Comparison of ENCODE assay signal across 14 cellular contexts in genomic region chr17:50205931-50206505, GRCh38. TPM values are rescaled to one million over a fixed set of nuclear protein-coding genes. Genes with fewer than 3 reads are reported as not detected.
DNase-seq lines count a peak whose midpoint lies in the region; ATAC-seq and TF ChIP-seq lines count a peak whose summit lies in the region.
"Had no signal": no experiment of that assay in that cellular context is flagged by ENCODE, and none has a peak within 500 bp of the region (broad histone marks: within the 10 kb centered on the region; RNA-seq: fewer than 3 reads in every experiment).

No MANE protein-coding gene starts in this region.

- H3K27ac ChIP-seq in skin epidermis, result peak overlapping the region in 19 of 21 experiments; percentile 27 to 95 (median 73)
- no peak overlapping the region for H3K27ac ChIP-seq in CD4-positive, alpha-beta memory T cell (ENCODE audit: low read depth, low read length)
- H3K27ac ChIP-seq: dorsolateral prefrontal cortex had no signal

- peaks cover 9% of the 10 kb centered on the region for H3K4me1 Mint-ChIP-seq in CD14-positive monocyte
- peaks cover 74% of the 10 kb centered on the region for H3K4me1 Mint-ChIP-seq in brain
- H3K4me1 Mint-ChIP-seq in CD4-positive, alpha-beta memory T cell, result peaks cover 1 to 5% (median 4%) of the 10 kb centered on the region in 4 donors
- peaks cover 3% of the 10 kb centered on the region for H3K4me1 Mint-ChIP-seq in activated CD8-positive, alpha-beta memory T cell treated with anti-CD3 and anti-CD28 coated beads, Interleukin-2, amount 10 ng/mL, durations not matched to agents 7 days and 5 days

- POLR2A ChIA-PET in CD4-positive, alpha-beta memory T cell (lab: Charles Lee; ENCODE audit: partially characterized antibody), result interaction anchor here (0.7 kb wide), 1 partner anchor 12 kb away, joined by 3 read pairs; no protein-coding TSS in a partner anchor

- no peaks in the 10 kb centered on the region for H3K9me3 ChIP-seq in CD4-positive, alpha-beta memory T cell (ENCODE audit: control insufficient read depth in 1 of 2, low read length in 2 of 2)
- H3K9me3 ChIP-seq: BE2C had no signal

- no peak overlapping the region for H3K4me3 Mint-ChIP-seq in CD14-positive monocyte
- H3K4me3 Mint-ChIP-seq in brain, result peak overlapping the region in 2 of 5 experiments; percentile 53 to 83
- H3K4me3 Mint-ChIP-seq in CD4-positive, alpha-beta memory T cell, result no peak overlapping the region
- H3K4me3 Mint-ChIP-seq in activated CD8-positive, alpha-beta memory T cell treated with anti-CD3 and anti-CD28 coated beads, Interleukin-2, amount 10 ng/mL, durations not matched to agents 7 days and 5 days, result no peak overlapping the region
- H3K4me3 Mint-ChIP-seq: activated B cell treated with CpG ODN at 0.5 μM for 24 hours had no signal

- peaks cover 0 to 5% (median 4%) of the 10 kb centered on the region in 7 donors for H3K9me3 Mint-ChIP-seq in CD14-positive monocyte
- H3K9me3 Mint-ChIP-seq in brain, result no peaks in the 10 kb centered on the region
- H3K9me3 Mint-ChIP-seq in CD4-positive, alpha-beta memory T cell, result peaks cover 0 to 1% (median 0%) of the 10 kb centered on the region in 8 donors
- no peaks in the 10 kb centered on the region for H3K9me3 Mint-ChIP-seq in activated CD8-positive, alpha-beta memory T cell treated with anti-CD3 and anti-CD28 coated beads, Interleukin-2, amount 10 ng/mL, durations not matched to agents 7 days and 5 days (ENCODE audit: low read depth)
- H3K9me3 Mint-ChIP-seq: activated B cell treated with CpG ODN at 0.5 μM for 24 hours had no signal

- no peaks in the 10 kb centered on the region for H3K36me3 ChIP-seq in CD4-positive, alpha-beta memory T cell (ENCODE audit: insufficient read depth, low read length)
- H3K36me3 ChIP-seq: BE2C had no signal

- peaks cover 3 to 7% of the 10 kb centered on the region in 2 donors for H3K36me3 Mint-ChIP-seq in CD14-positive monocyte
- H3K36me3 Mint-ChIP-seq in brain, result no peaks in the 10 kb centered on the region
- H3K36me3 Mint-ChIP-seq in CD4-positive, alpha-beta memory T cell, result no peaks in the 10 kb centered on the region
- H3K36me3 Mint-ChIP-seq in activated CD8-positive, alpha-beta memory T cell treated with anti-CD3 and anti-CD28 coated beads, Interleukin-2, amount 10 ng/mL, durations not matched to agents 7 days and 5 days, result no peaks in the 10 kb centered on the region
- H3K36me3 Mint-ChIP-seq: naive B cell had no signal

- CTCF ChIA-PET in CD4-positive, alpha-beta memory T cell (lab: Charles Lee; ENCODE audit: partially characterized antibody), result no interaction called here
- CTCF ChIA-PET in activated CD8-positive, alpha-beta memory T cell treated with anti-CD3 and anti-CD28 coated beads, Interleukin-2, amount 10 ng/mL, durations not matched to agents 7 days and 5 days (lab: Charles Lee), result interaction anchor here (1.1 to 7.7 kb wide), 5 partner anchors 9 to 92 kb away, joined by 3 to 244 read pairs (median 5); partner anchors contain the start of gene TMEM92

- no peak for TF ChIP-seq CTCF in CD14-positive monocyte (IDR thresholded peaks at IDR 0.05)
- TF ChIP-seq CTCF in brain (conservative IDR thresholded peaks at IDR 0.05), result no peak

- no peak overlapping the region for H3K4me3 ChIP-seq in skin epidermis
- no peak overlapping the region for H3K4me3 ChIP-seq in CD4-positive, alpha-beta memory T cell (ENCODE audit: low read length in 2 of 2)
- H3K4me3 ChIP-seq: dorsolateral prefrontal cortex had no signal

- H3K27me3 Mint-ChIP-seq in CD14-positive monocyte (ENCODE audit: low read depth in 3 of 3) (peaks cover 50 to 78% (median 60%) of the 10 kb centered on the region in 3 donors), brain (peaks cover 59% of the 10 kb centered on the region)
- peaks cover 48 to 65% of the 10 kb centered on the region in 2 donors for H3K27me3 Mint-ChIP-seq in CD4-positive, alpha-beta memory T cell
- peaks cover 78% of the 10 kb centered on the region for H3K27me3 Mint-ChIP-seq in activated CD8-positive, alpha-beta memory T cell treated with anti-CD3 and anti-CD28 coated beads, Interleukin-2, amount 10 ng/mL, durations not matched to agents 7 days and 5 days

- DNase-seq in CD14-positive monocyte (ENCODE audit: low spot score) (peak; percentile 14), mesenteric fat pad (ENCODE audit: low spot score) (peak; percentile 64), 8988T (no peak)
- no peak for DNase-seq in CD4-positive, alpha-beta memory T cell
- DNase-seq in activated CD8-positive, alpha-beta memory T cell treated with anti-CD3 and anti-CD28 coated beads, Interleukin-2, amount 10 ng/mL, durations not matched to agents 7 days and 5 days, result no peak
- DNase-seq: activated B cell treated with CpG ODN at 0.5 μM for 24 hours, BE2C, DMS79, dorsolateral prefrontal cortex, naive B cell had no signal

- H3K27ac Mint-ChIP-seq in CD14-positive monocyte (no peak overlapping the region), brain (peak overlapping the region in 3 of 5 experiments; percentile 55 to 98 (median 87))
- H3K27ac Mint-ChIP-seq in CD4-positive, alpha-beta memory T cell, result no peak overlapping the region
- H3K27ac Mint-ChIP-seq in activated CD8-positive, alpha-beta memory T cell treated with anti-CD3 and anti-CD28 coated beads, Interleukin-2, amount 10 ng/mL, durations not matched to agents 7 days and 5 days, result no peak overlapping the region
- H3K27ac Mint-ChIP-seq: activated B cell treated with CpG ODN at 0.5 μM for 24 hours had no signal

- intact Hi-C loops in CD14-positive monocyte (cut with micrococcal nuclease), result no loop called here
- intact Hi-C loops in CD4-positive, alpha-beta memory T cell (cut with micrococcal nuclease), result no loop called here

- peaks cover 3% of the 10 kb centered on the region for H3K4me1 ChIP-seq in CD4-positive, alpha-beta memory T cell (ENCODE audit: insufficient read depth, low read length)

- peaks cover 18% of the 10 kb centered on the region for H3K27me3 ChIP-seq in CD4-positive, alpha-beta memory T cell (ENCODE audit: insufficient read depth, low read length)

- no peak for ATAC-seq in GM21360 (IDR thresholded peaks at IDR 0.05; ENCODE audit: unreplicated experiment)
- ATAC-seq in activated CD8-positive, alpha-beta memory T cell treated with anti-CD3 and anti-CD28 coated beads, Interleukin-2, amount 10 ng/mL, durations not matched to agents 7 days and 5 days, result no peak

RNA-seq across cellular contexts. Expression of gene COL1A1, which starts 4.6 kb away (rescaled TPM):
- not detected for polyA plus RNA-seq in CD14-positive monocyte
- polyA plus RNA-seq in brain (ENCODE audit: insufficient read depth, low read depth, low replicate concordance), result 11.2 TPM
- total RNA-seq in mesenteric fat pad, result 309 TPM
- total RNA-seq in CD4-positive, alpha-beta memory T cell, result 1 to 10 TPM; 1.0 to 1.6 TPM
- not detected for polyA plus RNA-seq in CD4-positive, alpha-beta memory T cell
- total RNA-seq in activated CD8-positive, alpha-beta memory T cell treated with anti-CD3 and anti-CD28 coated beads, Interleukin-2, amount 10 ng/mL, durations not matched to agents 7 days and 5 days, result 1 to 10 TPM in 1 of 2 experiments, under 1 TPM in 1; 0.67 to 1.6 TPM

RNA-seq across cellular contexts. Expression of gene SGCA, which starts 40.2 kb away (rescaled TPM):
- polyA plus RNA-seq in CD14-positive monocyte, result under 1 TPM; 0.53 to 0.89 TPM
- 1.6 TPM for polyA plus RNA-seq in brain (ENCODE audit: insufficient read depth, low read depth, low replicate concordance)
- 0.32 TPM for total RNA-seq in mesenteric fat pad
- not detected for total RNA-seq in CD4-positive, alpha-beta memory T cell
- polyA plus RNA-seq in CD4-positive, alpha-beta memory T cell, result not detected
- total RNA-seq in activated CD8-positive, alpha-beta memory T cell treated with anti-CD3 and anti-CD28 coated beads, Interleukin-2, amount 10 ng/mL, durations not matched to agents 7 days and 5 days, result under 1 TPM in 1 of 2 experiments, not detected in 1; 0.23 TPM
- total RNA-seq: frontal cortex had no signal

RNA-seq across cellular contexts. Expression of gene PPP1R9B, which starts 55.5 kb away (rescaled TPM):
- polyA plus RNA-seq in CD14-positive monocyte (1 to 10 TPM in 1 of 2 donors, under 1 TPM in 1; 0.61 to 1.3 TPM), brain (ENCODE audit: insufficient read depth, low read depth, low replicate concordance) (53.1 TPM)
- 56.5 TPM for total RNA-seq in mesenteric fat pad
- 10 to 100 TPM; 97.5 to 99.7 TPM for total RNA-seq in CD4-positive, alpha-beta memory T cell
- polyA plus RNA-seq in CD4-positive, alpha-beta memory T cell, result 1 to 10 TPM in 1 of 2 donors, under 1 TPM in 1; 0.48 to 2.2 TPM
- total RNA-seq in activated CD8-positive, alpha-beta memory T cell treated with anti-CD3 and anti-CD28 coated beads, Interleukin-2, amount 10 ng/mL, durations not matched to agents 7 days and 5 days, result 100 to 1,000 TPM; 108 to 121 TPM

Comparison
In these comparisons a context has a peak if more than half of its experiments do, and no peak if none do; other contexts are left out.
1. DNase-seq: peak in CD14-positive monocyte (single experiment) and mesenteric fat pad (single experiment); none in CD4-positive, alpha-beta memory T cell (0 of 5), 8988T (single experiment) and activated CD8-positive, alpha-beta memory T cell treated with anti-CD3 and anti-CD28 coated beads, Interleukin-2, amount 10 ng/mL, durations not matched to agents 7 days and 5 days (single experiment).
2. H3K27ac Mint-ChIP-seq: peak in brain (3 of 5); none in CD14-positive monocyte (0 of 7), CD4-positive, alpha-beta memory T cell (0 of 7) and activated CD8-positive, alpha-beta memory T cell treated with anti-CD3 and anti-CD28 coated beads, Interleukin-2, amount 10 ng/mL, durations not matched to agents 7 days and 5 days (single experiment).
3. RNA of gene COL1A1, which starts 4.6 kb away (total RNA-seq): 309 TPM in mesenteric fat pad (single experiment); 1.0 to 1.6 TPM in CD4-positive, alpha-beta memory T cell and 0.67 to 1.6 TPM in activated CD8-positive, alpha-beta memory T cell treated with anti-CD3 and anti-CD28 coated beads, Interleukin-2, amount 10 ng/mL, durations not matched to agents 7 days and 5 days; every median in the first group is over 100 times any median in the second.